ENCODE assay signal across 22 cellular contexts in genomic region chr3:31389939-31390338, GRCh38.
"Had no signal": no experiment of that assay in that cellular context is flagged by ENCODE, and none has a peak within 500 bp of the region (broad histone marks: within the 10 kb centered on the region; RNA-seq: fewer than 3 reads in every experiment).

No MANE protein-coding gene starts in this region.

- H3K27me3 ChIP-seq: hepatocyte, ovary, right atrium auricular region, right lobe of liver, transverse colon, upper lobe of left lung, vagina had no signal

- ATAC-seq: naive thymus-derived CD8-positive, alpha-beta T cell; right lobe of liver; stimulated activated memory B cell treated with anti-CD40 and anti-IgM and Interleukin-4, amounts not matched to agents 10 μg/mL and 1 μg/mL and 100 μg/mL, for 72 hours; stimulated activated naive CD8-positive, alpha-beta T cell treated with anti-CD3 and anti-CD28 coated beads, Interleukin-15, amount 100 ng/mL, for 72 hours had no signal

- H3K27ac Mint-ChIP-seq: naive thymus-derived CD8-positive, alpha-beta T cell; progenitor cell of endocrine pancreas; stimulated activated memory B cell treated with anti-CD40 and anti-IgM and Interleukin-4, amounts not matched to agents 10 μg/mL and 1 μg/mL and 100 μg/mL, for 72 hours; stimulated activated naive CD8-positive, alpha-beta T cell treated with anti-CD3 and anti-CD28 coated beads, Interleukin-15, amount 100 ng/mL, for 72 hours had no signal

- H3K4me3 ChIP-seq: hepatocyte, left ventricle myocardium inferior, lung, ovary, right atrium auricular region, right lobe of liver, smooth muscle cell, transverse colon, upper lobe of left lung, vagina had no signal

- H3K9me3 ChIP-seq: left ventricle myocardium inferior, ovary, right atrium auricular region, right lobe of liver, transverse colon, upper lobe of left lung, vagina had no signal

- H3K36me3 ChIP-seq: left ventricle myocardium inferior, ovary, right atrium auricular region, right lobe of liver, transverse colon, upper lobe of left lung, vagina had no signal

- H3K79me2 ChIP-seq: hepatocyte had no signal

- H3K4me1 ChIP-seq: left ventricle myocardium inferior, right atrium auricular region, right lobe of liver, transverse colon, upper lobe of left lung, vagina had no signal

- H3K27me3 Mint-ChIP-seq: naive thymus-derived CD8-positive, alpha-beta T cell; stimulated activated naive CD8-positive, alpha-beta T cell treated with anti-CD3 and anti-CD28 coated beads, Interleukin-15, amount 100 ng/mL, for 72 hours had no signal

- DNase-seq: islet precursor cell; left ventricle myocardium inferior; mesendoderm; naive thymus-derived CD8-positive, alpha-beta T cell; ovary; right lobe of liver; stimulated activated CD4-positive, alpha-beta T cell treated with anti-CD3 and anti-CD28 coated beads, Interleukin-1b, Interleukin-23, amount 100 ng/mL, for 48 hours; stimulated activated CD4-positive, alpha-beta T cell treated with anti-CD3 and anti-CD28 coated beads, Interleukin-2, amount 100 ng/mL, for 48 hours; stimulated activated CD4-positive, alpha-beta T cell treated with anti-CD3 and anti-CD28 coated beads, Interleukin-4, amount 100 ng/mL, for 4 hours; stimulated activated CD8-positive, alpha-beta memory T cell treated with anti-CD3 and anti-CD28 coated beads, Interleukin-4, amount 100 ng/mL, for 48 hours; stimulated activated naive CD4-positive, alpha-beta T cell treated with Interleukin-2 at 50 U/mL for 16 hours; stimulated activated naive CD8-positive, alpha-beta T cell treated with anti-CD3 and anti-CD28 coated beads, Interleukin-15, amount 100 ng/mL, for 72 hours; substantia nigra; transverse colon; upper lobe of left lung had no signal

- H3K4me3 Mint-ChIP-seq: naive thymus-derived CD8-positive, alpha-beta T cell; stimulated activated memory B cell treated with anti-CD40 and anti-IgM and Interleukin-4, amounts not matched to agents 10 μg/mL and 1 μg/mL and 100 μg/mL, for 72 hours; stimulated activated naive CD8-positive, alpha-beta T cell treated with anti-CD3 and anti-CD28 coated beads, Interleukin-15, amount 100 ng/mL, for 72 hours had no signal

- H3K27ac ChIP-seq: hepatocyte, left ventricle myocardium inferior, ovary, right atrium auricular region, right lobe of liver, transverse colon, upper lobe of left lung, vagina had no signal

- H2AFZ ChIP-seq: hepatocyte had no signal

- H3K4me2 ChIP-seq: hepatocyte, smooth muscle cell had no signal
